In genomic region chr5:119452060-119452372, GRCh38 we compare ENCODE assay signal across 8 cellular contexts. TPM values are rescaled to one million over a fixed set of nuclear protein-coding genes. Genes with fewer than 3 reads are reported as not detected.
DNase-seq lines count a peak whose midpoint lies in the region; ATAC-seq and TF ChIP-seq lines count a peak whose summit lies in the region.

No MANE protein-coding gene starts in this region.

- H4K91ac ChIP-seq in trophoblast cell (ENCODE audit: low read depth, low read length), result no peak overlapping the region

- no peak overlapping the region for H3K4ac ChIP-seq in trophoblast cell (ENCODE audit: low read depth, low read length)

- H2AK5ac ChIP-seq in trophoblast cell (ENCODE audit: low read length), result no peak overlapping the region

- TF ChIP-seq CTCF in Panc1 (IDR thresholded peaks at IDR 0.05) (no peak), epithelial cell of proximal tubule (conservative IDR thresholded peaks at IDR 0.05; ENCODE audit: low read depth, low read length) (no peak)

- in situ Hi-C loops in Panc1 (cut with HindIII; ENCODE audit: low pct_unique_long_range_greater_than_20kb, low sequenced_read_pairs), result no loop called here

- no TSS peak for BruUV-seq in Panc1 (replicated peaks; lab: Mats Ljungman, UMichigan)

- H3K14ac ChIP-seq in trophoblast cell (ENCODE audit: low read length), result no peak overlapping the region

- H3K4me3 ChIP-seq in Panc1 (ENCODE audit: low read depth in 2 of 2, low read length in 2 of 2) (peak overlapping the region; percentile 62 to 89), epithelial cell of proximal tubule (ENCODE audit: low read depth, low read length) (peak overlapping the region; percentile 74), trophoblast cell (ENCODE audit: low read depth, low read length) (no peak overlapping the region)

- no peak overlapping the region for H3K27ac ChIP-seq in Panc1 (ENCODE audit: low read length)
- H3K27ac ChIP-seq in trophoblast cell (ENCODE audit: low read depth, low read length), result no peak overlapping the region

- POLR2A ChIA-PET in Panc1 (lab: Charles Lee), result no interaction called here

- H3K4me2 ChIP-seq in trophoblast cell (ENCODE audit: low read length), result peak overlapping the region; percentile 90

- H2BK120ac ChIP-seq in trophoblast cell (ENCODE audit: insufficient read depth, low read length, poor library complexity), result no peak overlapping the region

- H3K79me1 ChIP-seq in trophoblast cell (ENCODE audit: low read length), result peaks cover 4% of the 10 kb centered on the region

- H3K23ac ChIP-seq in trophoblast cell (ENCODE audit: low read length), result no peak overlapping the region

- H3K9me3 ChIP-seq in ES-I3 (ENCODE audit: control insufficient read depth, insufficient read depth, low read length), result no peaks in the 10 kb centered on the region; the same call in 1 of the 2 replicates
- no peaks in the 10 kb centered on the region for H3K9me3 ChIP-seq in Panc1 (ENCODE audit: control insufficient read depth, insufficient read depth, low read depth, low read length)
- H3K9me3 ChIP-seq in trophoblast cell (ENCODE audit: insufficient read depth, low read depth, low read length), result peaks cover 7% of the 10 kb centered on the region

- no peak for DNase-seq in Panc1 (ENCODE audit: low read depth, low spot score)
- DNase-seq in epithelial cell of proximal tubule (ENCODE audit: low read depth), result no peak
- DNase-seq in trophoblast cell, result no peak
- no peak for DNase-seq in NCI-H748 treated with DMSO at 0.1 percent for 48 hours (lab: John Stamatoyannopoulos, UW)
- no peak for DNase-seq in NAMALWA (ENCODE audit: low spot score)
- no peak for DNase-seq in LoVo (ENCODE audit: low spot score)
- DNase-seq in putamen (ENCODE audit: low spot score), result no peak

- no peak for ATAC-seq in Panc1

- H3K4me1 ChIP-seq in ES-I3 (ENCODE audit: insufficient read depth, low read length), result peaks cover 18% of the 10 kb centered on the region; the same call in 1 of the 2 replicates
- peaks cover 6% of the 10 kb centered on the region for H3K4me1 ChIP-seq in Panc1 (ENCODE audit: control insufficient read depth, insufficient read depth, low read length)
- H3K4me1 ChIP-seq in trophoblast cell (ENCODE audit: control insufficient read depth in 1 of 2, insufficient read depth in 2 of 2, low read length in 2 of 2), result peaks cover 0 to 4% of the 10 kb centered on the region in 2 experiments

- H4K12ac ChIP-seq in trophoblast cell (ENCODE audit: low read depth, low read length), result no peak overlapping the region

- peaks cover 3% of the 10 kb centered on the region for H3K79me2 ChIP-seq in trophoblast cell (ENCODE audit: control insufficient read depth, insufficient read depth, low read length, poor library complexity)

- no peak overlapping the region for H2BK12ac ChIP-seq in trophoblast cell (ENCODE audit: low read length)

- no peak overlapping the region for H2BK5ac ChIP-seq in trophoblast cell (ENCODE audit: low read depth, low read length, poor library complexity)

- CTCF ChIA-PET in Panc1 (lab: Charles Lee), result no interaction called here

- H3K36me3 ChIP-seq in ES-I3 (ENCODE audit: insufficient read depth, low read length), result no peaks in the 10 kb centered on the region; the same call in 1 of the 2 replicates
- H3K36me3 ChIP-seq in Panc1 (ENCODE audit: control insufficient read depth, insufficient read depth, low read length), result no peaks in the 10 kb centered on the region
- H3K36me3 ChIP-seq in trophoblast cell (ENCODE audit: control insufficient read depth in 1 of 2, insufficient read depth in 2 of 2, low read length in 2 of 2), result no peaks in the 10 kb centered on the region

- no peak overlapping the region for H3K18ac ChIP-seq in trophoblast cell (ENCODE audit: low read length)

- WGBS in trophoblast cell (ENCODE audit: extremely low coverage, insufficient coverage, insufficient read length), result no CpG with 5 or more reads among the region's 6 CpGs

- intact Hi-C loops in Panc1 (cut with micrococcal nuclease; ENCODE audit: unreplicated experiment), result no loop called here

- H3K9ac ChIP-seq in ES-I3 (ENCODE audit: low read depth, low read length), result peak overlapping the region; percentile 83; the same call in 1 of the 2 replicates
- no peak overlapping the region for H3K9ac ChIP-seq in trophoblast cell (ENCODE audit: low read length)

- H4K8ac ChIP-seq in trophoblast cell (ENCODE audit: low read depth, low read length), result no peak overlapping the region

- no peaks in the 10 kb centered on the region for H3K27me3 ChIP-seq in Panc1 (ENCODE audit: control insufficient read depth, insufficient read depth, low read length)
- no peaks in the 10 kb centered on the region for H3K27me3 ChIP-seq in trophoblast cell (ENCODE audit: insufficient read depth, low read length)

- H2AFZ ChIP-seq in trophoblast cell (ENCODE audit: insufficient read depth, low read length, poor library complexity), result peak overlapping the region; percentile 54

RNA-seq across cellular contexts. Expression of gene HSD17B4, which starts 0.3 kb away (rescaled TPM):
- total RNA-seq in Panc1 (2021; ENCODE audit: unreplicated experiment) (107 TPM), epithelial cell of proximal tubule (104 and 142 TPM in 2 replicates)
- 121 TPM for polyA plus RNA-seq in Panc1 (2012; ENCODE audit: insufficient read length)
- polyA plus RNA-seq in trophoblast cell (2013), result 119 and 125 TPM in 2 replicates
